ENCODE assay signal across 17 cellular contexts in the genomic region with DNA sequence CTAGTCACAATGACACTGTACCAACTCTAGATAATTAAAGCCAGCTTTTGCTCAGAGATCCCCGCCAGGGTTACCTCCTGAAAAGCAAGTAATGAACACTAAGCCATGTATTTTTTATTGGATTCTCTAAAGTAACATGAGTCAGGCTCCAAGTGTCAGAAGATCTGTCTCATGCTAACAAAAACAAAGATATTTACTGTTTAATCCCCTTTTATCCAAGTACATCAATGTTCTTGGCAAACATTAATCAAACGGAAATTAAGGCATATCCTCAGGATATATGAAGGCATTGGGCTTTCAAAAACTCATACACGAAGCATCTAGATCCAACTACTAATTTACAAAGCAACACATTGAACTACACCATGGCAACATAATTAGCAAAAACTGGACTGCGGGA. TPM values are rescaled to one million over a fixed set of nuclear protein-coding genes. Genes with fewer than 3 reads are reported as not detected.
DNase-seq lines count a peak whose midpoint lies in the region; ATAC-seq, FAIRE-seq and TF ChIP-seq lines count a peak whose summit lies in the region.
"Had no signal": no experiment of that assay in that cellular context is flagged by ENCODE, and none has a peak within 500 bp of the region (broad histone marks: within the 10 kb centered on the region; RNA-seq: fewer than 3 reads in every experiment).

No MANE protein-coding gene starts in this region.

- WGBS in A549 (ENCODE audit: missing lambda C conversion rate), result 80% methylated on average over 4 of the region's 4 CpGs

- H3K9me3 Mint-ChIP-seq in CD14-positive monocyte, result no peaks in the 10 kb centered on the region
- H3K9me3 Mint-ChIP-seq: CD8-positive, alpha-beta T cell; naive thymus-derived CD8-positive, alpha-beta T cell had no signal

- H3K9me3 ChIP-seq in A549, result no peaks in the 10 kb centered on the region

- peaks cover 4 to 10% of the 10 kb centered on the region in 2 donors for H3K36me3 Mint-ChIP-seq in CD14-positive monocyte
- H3K36me3 Mint-ChIP-seq: CD8-positive, alpha-beta T cell; naive thymus-derived CD8-positive, alpha-beta T cell had no signal

- DNase-seq in A549 (ENCODE audit: low read depth in 1 of 2, low spot score in 1 of 2) (no peak), HCEC 1CT (peak; percentile 32), dermis microvascular lymphatic vessel endothelial cell (ENCODE audit: low read depth in 2 of 2) (peak; percentile 62 to 94), lung microvascular endothelial cell (ENCODE audit: low read depth in 2 of 2) (peak; percentile 80 to 94), CD14-positive monocyte (ENCODE audit: low spot score) (no peak), RWPE1 (ENCODE audit: low spot score) (no peak), anterior cingulate cortex (lab: John Stamatoyannopoulos, UW) (no peak), superior temporal gyrus (ENCODE audit: extremely low spot score) (no peak)
- DNase-seq: activated CD4-positive, alpha-beta T cell treated with anti-CD3 and anti-CD28 coated beads, Interleukin-2, amount 10 ng/mL, durations not matched to agents 7 days and 5 days; CD8-positive, alpha-beta T cell; MV-4-11; naive thymus-derived CD8-positive, alpha-beta T cell; NCI-H2029; NCI-H446 treated with DMSO at 0.1 percent for 48 hours; small intestine; stimulated activated CD4-positive, alpha-beta T cell treated with anti-CD3 and anti-CD28 coated beads, Interleukin-4, amount 100 ng/mL, for 24 hours had no signal

- H3K4me3 ChIP-seq in A549, result no peak overlapping the region

- FAIRE-seq in A549 (lab: Jason Lieb, UNC), result peak; percentile 76
- FAIRE-seq: small intestine had no signal

- peaks cover 26% of the 10 kb centered on the region for H3K4me1 Mint-ChIP-seq in CD14-positive monocyte

- peaks cover 14% of the 10 kb centered on the region; the same call in 2 of the 3 replicates for H3K4me1 ChIP-seq in A549

- no peak overlapping the region for H3K4me2 ChIP-seq in A549

- H3K27ac Mint-ChIP-seq in CD14-positive monocyte, result no peak overlapping the region
- H3K27ac Mint-ChIP-seq: activated CD4-positive, alpha-beta T cell treated with anti-CD3 and anti-CD28 coated beads, Interleukin-2, amount 10 ng/mL, durations not matched to agents 7 days and 5 days; CD8-positive, alpha-beta T cell; memory B cell had no signal

- no peak for TF ChIP-seq POLR2A in A549 (IDR thresholded peaks at IDR 0.05; ENCODE audit: low read length)

- peaks cover 0 to 2% (median 0%) of the 10 kb centered on the region in 3 donors for H3K27me3 Mint-ChIP-seq in CD14-positive monocyte (ENCODE audit: low read depth in 3 of 3)
- H3K27me3 Mint-ChIP-seq: activated CD4-positive, alpha-beta T cell treated with anti-CD3 and anti-CD28 coated beads, Interleukin-2, amount 10 ng/mL, durations not matched to agents 7 days and 5 days; memory B cell; naive thymus-derived CD8-positive, alpha-beta T cell had no signal

- intact Hi-C loops in CD14-positive monocyte (cut with micrococcal nuclease), result no loop called here

- H3K4me3 Mint-ChIP-seq in CD14-positive monocyte, result no peak overlapping the region
- H3K4me3 Mint-ChIP-seq: activated CD4-positive, alpha-beta T cell treated with anti-CD3 and anti-CD28 coated beads, Interleukin-2, amount 10 ng/mL, durations not matched to agents 7 days and 5 days; CD8-positive, alpha-beta T cell; memory B cell; naive thymus-derived CD8-positive, alpha-beta T cell had no signal

- TF ChIP-seq RAD21 in A549 (conservative IDR thresholded peaks at IDR 0.05 in 1 of 2, IDR thresholded peaks at IDR 0.05 in 1 of 2), result no peak

- no peak for TF ChIP-seq EP300 in A549 (IDR thresholded peaks at IDR 0.05)

- no peak for ATAC-seq in A549
- ATAC-seq: CD8-positive, alpha-beta T cell; naive thymus-derived CD8-positive, alpha-beta T cell had no signal

- CTCF ChIA-PET in A549 (lab: Yijun Ruan, JAX) (no interaction called here), RWPE1 (lab: Yijun Ruan, JAX) (no interaction called here)

- POLR2A ChIA-PET in A549 (lab: Yijun Ruan, JAX), result no interaction called here
- POLR2A ChIA-PET in RWPE1 (lab: Yijun Ruan, JAX; ENCODE audit: low non-redundant PET), result interaction anchor here (0.6 kb wide), 1 partner anchor 12 kb away, joined by 3 read pairs; no protein-coding TSS in a partner anchor

- no peak overlapping the region for H3K27ac ChIP-seq in A549
- no peak overlapping the region for H3K27ac ChIP-seq in RWPE1

- no peak for TF ChIP-seq CTCF in A549 (IDR thresholded peaks at IDR 0.05)
- no peak for TF ChIP-seq CTCF in CD14-positive monocyte (IDR thresholded peaks at IDR 0.05)
- no peak for TF ChIP-seq CTCF in RWPE1 (conservative IDR thresholded peaks at IDR 0.05; ENCODE audit: low read depth)

TF ChIP-seq in A549, 52 proteins besides CTCF, POLR2A, EP300 and RAD21:
- TF ChIP-seq NFE2L2 (conservative IDR thresholded peaks at IDR 0.05; ENCODE audit: low read length) (no peak), RFX5 (IDR thresholded peaks at IDR 0.05) (no peak), KDM1A (IDR thresholded peaks at IDR 0.05; ENCODE audit: low read depth) (no peak), HMGXB4 (CRISPR knock-in tag; IDR thresholded peaks at IDR 0.05; ENCODE audit: borderline replicate concordance) (no peak), CBX2 (IDR thresholded peaks at IDR 0.05; ENCODE audit: borderline replicate concordance, low read depth) (no peak), MAZ (IDR thresholded peaks at IDR 0.05; ENCODE audit: borderline replicate concordance, low read depth, low read length) (no peak), MAFK (IDR thresholded peaks at IDR 0.05; ENCODE audit: partially characterized antibody) (no peak), E2F6 (IDR thresholded peaks at IDR 0.05; ENCODE audit: borderline replicate concordance, low read depth) (no peak), ELK1 (IDR thresholded peaks at IDR 0.05; ENCODE audit: low read depth, low read length) (no peak), FOSL2 (IDR thresholded peaks at IDR 0.05) (no peak), FOSL2 (CRISPR knock-in tag; IDR thresholded peaks at IDR 0.05) (no peak), NR3C1 (IDR thresholded peaks at IDR 0.05) (no peak), GATA3 (IDR thresholded peaks at IDR 0.05; ENCODE audit: borderline replicate concordance) (no peak), SREBF2 (IDR thresholded peaks at IDR 0.05) (no peak), BCL3 (IDR thresholded peaks at IDR 0.05) (no peak)

RNA-seq across cellular contexts. Expression of gene MYO5A, which starts 37.2 kb away (rescaled TPM):
- polyA plus RNA-seq in A549 (2011; rRNA removed) (46.7 and 49.8 TPM in 2 replicates), A549 (2017; fragmentation: RNase III; extraction: RNeasy Plus Mini Kit Qiagen cat#74134 plus additional on column Dnase treatment) (14.9 to 16.9 TPM (median 15.1 TPM) in 3 replicates), CD14-positive monocyte (10 to 100 TPM in 1 of 2 donors, 1 to 10 TPM in 1; 6.9 to 16.6 TPM)
- polyA plus RNA-seq in A549 (2012; cell fraction: cytosol; rRNA removed), result 15.3 and 15.8 TPM in 2 replicates
- polyA plus RNA-seq in A549 (2012; cell fraction: nucleus; rRNA removed), result 12.4 and 13.1 TPM in 2 replicates
- 78.6 and 95.1 TPM in 2 replicates for polyA minus RNA-seq in A549 (2011; rRNA and poly(A)+ RNA removed)
- total RNA-seq in dermis microvascular lymphatic vessel endothelial cell (33.8 and 50.1 TPM in 2 replicates), lung microvascular endothelial cell (21.2 and 37.0 TPM in 2 replicates)

Comparison
In these comparisons a context has a peak if more than half of its experiments do, and no peak if none do; other contexts are left out.
1. DNase-seq: peak in HCEC 1CT (single experiment), dermis microvascular lymphatic vessel endothelial cell (2 of 2) and lung microvascular endothelial cell (2 of 2); none in A549 (0 of 2), CD14-positive monocyte (single experiment), RWPE1 (single experiment), anterior cingulate cortex (0 of 58) and superior temporal gyrus (single experiment).